8 cellular contexts compared by ENCODE assay signal in the genomic region with DNA sequence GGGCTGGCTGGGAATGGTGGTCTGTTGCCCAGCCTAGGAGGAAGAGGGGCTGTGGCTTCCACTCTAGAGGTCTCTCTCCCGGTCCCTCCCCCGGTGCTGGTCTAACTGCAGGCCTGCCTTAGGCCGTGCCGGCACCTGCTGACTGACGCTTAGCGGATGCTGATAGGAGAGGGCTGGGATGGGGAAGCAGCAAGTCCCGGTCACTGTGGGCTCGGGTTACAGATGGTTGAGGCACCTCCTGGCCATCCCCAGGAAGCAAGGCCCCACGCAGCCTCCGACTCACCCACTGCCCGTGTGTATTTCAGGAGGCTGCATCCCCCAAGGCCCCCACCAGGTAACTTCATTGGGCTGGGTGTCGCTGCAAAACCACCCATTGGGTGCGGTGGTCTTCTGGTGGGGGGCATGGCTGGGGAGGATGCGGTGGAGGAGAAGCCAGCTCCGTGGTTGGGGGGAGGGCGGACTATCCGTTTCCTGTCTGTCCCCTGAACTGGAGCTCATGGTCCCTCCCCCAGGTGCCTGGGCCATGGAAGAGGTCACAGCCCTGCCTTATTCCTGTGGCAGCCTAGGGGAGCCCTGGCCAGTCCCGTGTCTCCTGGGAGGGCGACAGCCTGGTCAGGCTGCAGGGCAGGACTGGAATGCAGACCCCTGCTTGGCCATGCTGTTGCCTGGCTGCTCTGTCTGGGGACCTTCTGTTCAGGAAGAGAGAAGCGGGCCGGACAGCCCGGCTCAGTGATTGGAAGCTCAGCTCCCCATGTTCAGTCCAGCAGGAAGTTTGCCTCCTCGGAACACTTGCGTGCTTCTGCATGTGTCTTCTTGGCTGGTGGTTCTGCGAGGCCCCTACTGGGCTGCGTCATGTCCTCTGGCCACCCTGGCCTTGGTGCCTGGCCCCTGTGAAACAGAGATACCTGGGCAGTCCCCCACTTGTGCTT.
DNase-seq lines count a peak whose midpoint lies in the region; ATAC-seq and TF ChIP-seq lines count a peak whose summit lies in the region.

No MANE protein-coding gene starts in this region.

- in situ Hi-C loops in brain microvascular endothelial cell (cut with HindIII; ENCODE audit: low pct_ligation_motif_present, low sequenced_read_pairs), result no loop called here

- intact Hi-C loops in activated CD4-positive, alpha-beta T cell treated with anti-CD3 and anti-CD28 coated beads, Interleukin-2, amount 10 ng/mL, durations not matched to agents 24 days and 14 days (cut with micrococcal nuclease), result no loop called here

- H3K4me1 Mint-ChIP-seq in activated CD4-positive, alpha-beta T cell treated with anti-CD3 and anti-CD28 coated beads, Interleukin-2, amount 10 ng/mL, durations not matched to agents 24 days and 14 days, result peaks cover 34% of the 10 kb centered on the region
- H3K4me1 Mint-ChIP-seq in stimulated activated effector memory CD8-positive, alpha-beta T cell treated with anti-CD3 and anti-CD28 coated beads, Interleukin-12 subunit alpha, Interleukin-12 subunit beta, amount 100 ng/mL, for 72 hours, result peaks cover 51% of the 10 kb centered on the region

- H3K27ac Mint-ChIP-seq in activated CD4-positive, alpha-beta T cell treated with anti-CD3 and anti-CD28 coated beads, Interleukin-2, amount 10 ng/mL, durations not matched to agents 24 days and 14 days, result peak overlapping the region; percentile 85
- H3K27ac Mint-ChIP-seq in stimulated activated effector memory CD8-positive, alpha-beta T cell treated with anti-CD3 and anti-CD28 coated beads, Interleukin-12 subunit alpha, Interleukin-12 subunit beta, amount 100 ng/mL, for 72 hours, result peak overlapping the region; percentile 80

- 73 to 76% methylated on average over 25 to 26 of the region's 26 CpGs for WGBS in esophagus, 2 donors

- H3K9me3 Mint-ChIP-seq in activated CD4-positive, alpha-beta T cell treated with anti-CD3 and anti-CD28 coated beads, Interleukin-2, amount 10 ng/mL, durations not matched to agents 24 days and 14 days, result no peaks in the 10 kb centered on the region
- no peaks in the 10 kb centered on the region for H3K9me3 Mint-ChIP-seq in stimulated activated effector memory CD8-positive, alpha-beta T cell treated with anti-CD3 and anti-CD28 coated beads, Interleukin-12 subunit alpha, Interleukin-12 subunit beta, amount 100 ng/mL, for 72 hours

- H3K9me3 ChIP-seq in esophagus (ENCODE audit: control insufficient read depth in 2 of 2, insufficient read depth in 1 of 2, low read depth in 1 of 2, low read length in 1 of 2), result no peaks in the 10 kb centered on the region

- no peak for DNase-seq in activated CD4-positive, alpha-beta T cell treated with anti-CD3 and anti-CD28 coated beads, Interleukin-2, amount 10 ng/mL, durations not matched to agents 24 days and 14 days
- no peak for DNase-seq in activated CD4-positive, alpha-beta T cell treated with anti-CD3 and anti-CD28 coated beads for 4 hours
- DNase-seq in NCI-H82 treated with DMSO at 0.1 percent for 48 hours (lab: John Stamatoyannopoulos, UW; ENCODE audit: unreplicated experiment), result peak; percentile 18
- DNase-seq in stimulated activated effector memory CD8-positive, alpha-beta T cell treated with anti-CD3 and anti-CD28 coated beads, Interleukin-12 subunit alpha, Interleukin-12 subunit beta, amount 100 ng/mL, for 72 hours (ENCODE audit: low spot score in 2 of 2), result no peak
- no peak for DNase-seq in GDM1 (lab: John Stamatoyannopoulos, UW)
- no peak for DNase-seq in brain microvascular endothelial cell

- H3K27me3 ChIP-seq in esophagus (ENCODE audit: control insufficient read depth in 1 of 2, insufficient read depth in 2 of 2, low read length in 2 of 2) (no peaks in the 10 kb centered on the region), brain microvascular endothelial cell (replicated peaks) (no peaks in the 10 kb centered on the region)

- no peak for TF ChIP-seq CTCF in brain microvascular endothelial cell (IDR thresholded peaks at IDR 0.05; ENCODE audit: low read depth, low read length, missing control alignments)

- no peaks in the 10 kb centered on the region for H3K27me3 Mint-ChIP-seq in activated CD4-positive, alpha-beta T cell treated with anti-CD3 and anti-CD28 coated beads, Interleukin-2, amount 10 ng/mL, durations not matched to agents 24 days and 14 days

- ATAC-seq in stimulated activated effector memory CD8-positive, alpha-beta T cell treated with anti-CD3 and anti-CD28 coated beads, Interleukin-12 subunit alpha, Interleukin-12 subunit beta, amount 100 ng/mL, for 72 hours, result peak; percentile 25
- no peak for ATAC-seq in GM19023 (IDR thresholded peaks at IDR 0.05; ENCODE audit: unreplicated experiment)

- peak overlapping the region; percentile 75 for H3K4me3 Mint-ChIP-seq in activated CD4-positive, alpha-beta T cell treated with anti-CD3 and anti-CD28 coated beads, Interleukin-2, amount 10 ng/mL, durations not matched to agents 24 days and 14 days
- peak overlapping the region; percentile 58 for H3K4me3 Mint-ChIP-seq in stimulated activated effector memory CD8-positive, alpha-beta T cell treated with anti-CD3 and anti-CD28 coated beads, Interleukin-12 subunit alpha, Interleukin-12 subunit beta, amount 100 ng/mL, for 72 hours

- H3K4me1 ChIP-seq in esophagus (ENCODE audit: control insufficient read depth in 2 of 2, insufficient read depth in 2 of 2, low read length in 1 of 2), result peaks cover 24 to 57% of the 10 kb centered on the region in 2 donors

- H3K4me3 ChIP-seq in esophagus (ENCODE audit: low read depth in 1 of 2, low read length in 2 of 2) (no peak overlapping the region), brain microvascular endothelial cell (ENCODE audit: low read depth, low read length) (no peak overlapping the region)

- peaks cover 13% of the 10 kb centered on the region for H3K36me3 Mint-ChIP-seq in activated CD4-positive, alpha-beta T cell treated with anti-CD3 and anti-CD28 coated beads, Interleukin-2, amount 10 ng/mL, durations not matched to agents 24 days and 14 days (ENCODE audit: low read depth)
- peaks cover 33% of the 10 kb centered on the region for H3K36me3 Mint-ChIP-seq in stimulated activated effector memory CD8-positive, alpha-beta T cell treated with anti-CD3 and anti-CD28 coated beads, Interleukin-12 subunit alpha, Interleukin-12 subunit beta, amount 100 ng/mL, for 72 hours

- H3K36me3 ChIP-seq in esophagus (ENCODE audit: control insufficient read depth in 2 of 2, insufficient read depth in 2 of 2, low read length in 1 of 2) (peaks cover 0 to 2% of the 10 kb centered on the region in 2 donors), brain microvascular endothelial cell (replicated peaks) (peaks cover 2% of the 10 kb centered on the region)

- H3K27ac ChIP-seq in esophagus (ENCODE audit: low read depth in 2 of 2, low read length in 1 of 2) (peak overlapping the region; percentile 52 to 81), brain microvascular endothelial cell (no peak overlapping the region)
